ENCODE assay signal across 29 cellular contexts in the genomic region with DNA sequence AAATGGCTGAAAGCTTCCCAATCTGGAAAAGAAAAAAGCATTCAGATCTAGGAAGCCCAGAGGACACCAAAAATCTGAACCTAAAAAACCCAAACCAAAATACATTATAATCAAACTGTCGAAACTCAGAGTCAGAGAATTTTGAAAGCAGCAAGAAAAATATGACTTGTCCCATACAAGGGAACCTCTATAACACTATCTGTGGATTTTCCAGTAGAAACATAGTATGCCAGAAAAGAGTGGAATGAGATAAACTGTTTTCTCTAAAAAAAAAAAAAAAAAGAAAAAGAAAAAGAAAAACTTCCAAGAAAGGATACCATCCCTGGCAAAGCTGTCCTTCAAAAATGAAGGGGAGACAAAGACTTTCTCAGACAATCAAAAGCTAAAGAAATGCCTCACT.
"Had no signal": no experiment of that assay in that cellular context is flagged by ENCODE, and none has a peak within 500 bp of the region (broad histone marks: within the 10 kb centered on the region; RNA-seq: fewer than 3 reads in every experiment).

No MANE protein-coding gene starts in this region.

- H3K36me3 ChIP-seq: left lung, lower lobe of right lung, pancreas, prostate gland, stomach, thyroid gland, transverse colon, upper lobe of left lung, vagina had no signal

- H3K4me3 ChIP-seq: left lung, lower lobe of right lung, pancreas, prostate gland, skin epidermis, stomach, testis, thyroid gland, transverse colon, upper lobe of left lung, vagina had no signal

- DNase-seq: immature natural killer cell; kidney; left colon; left lung; lower lobe of right lung; mammary epithelial cell; mesenchymal stem cell; naive thymus-derived CD8-positive, alpha-beta T cell; nucleus accumbens; pancreas; posterior cingulate gyrus; retina; right cardiac atrium; stimulated activated CD4-positive, alpha-beta T cell treated with anti-CD3 and anti-CD28 coated beads, Interleukin-12 subunit alpha, Interleukin-12 subunit beta, amount 100 ng/mL, for 4 hours; stimulated activated CD4-positive, alpha-beta T cell treated with anti-CD3 and anti-CD28 coated beads, Interleukin-15, amount 100 ng/mL, for 24 hours; stimulated activated CD4-positive, alpha-beta T cell treated with anti-CD3 and anti-CD28 coated beads, Interleukin-2, amount 100 ng/mL, for 24 hours; stimulated activated CD4-positive, alpha-beta T cell treated with anti-CD3 and anti-CD28 coated beads, Interleukin-4, amount 100 ng/mL, for 1 hour; stimulated activated naive B cell treated with anti-CD40 and anti-IgM and Interleukin-4, amounts not matched to agents 10 μg/mL and 1 μg/mL and 100 μg/mL, for 72 hours; stimulated activated naive CD8-positive, alpha-beta T cell treated with anti-CD3 and anti-CD28 coated beads, Interleukin-15, Interleukin-2, amounts not matched to agents 100 U/mL and 50 U/mL, for 24 hours; stomach; testis; thyroid gland; transverse colon; upper lobe of left lung had no signal

- H3K27ac ChIP-seq: left lung, lower lobe of right lung, pancreas, prostate gland, skin epidermis, stomach, testis, thyroid gland, transverse colon, upper lobe of left lung, vagina had no signal

- FAIRE-seq: islet of Langerhans, kidney, pancreas had no signal

- H3K9me3 ChIP-seq: pancreas, prostate gland, testis, thyroid gland had no signal

- H3K27me3 ChIP-seq: testis, thyroid gland, transverse colon, upper lobe of left lung, vagina had no signal

- ATAC-seq: left colon; left lung; lower lobe of right lung; naive thymus-derived CD8-positive, alpha-beta T cell; pancreas; right cardiac atrium; sciatic nerve; stimulated activated naive B cell treated with anti-CD40 and anti-IgM and Interleukin-4, amounts not matched to agents 10 μg/mL and 1 μg/mL and 100 μg/mL, for 72 hours; stimulated activated naive CD8-positive, alpha-beta T cell treated with anti-CD3 and anti-CD28 coated beads, Interleukin-15, Interleukin-2, amounts not matched to agents 100 U/mL and 50 U/mL, for 24 hours had no signal

- H3K4me1 ChIP-seq: left lung, lower lobe of right lung, pancreas, prostate gland, testis, thyroid gland, transverse colon, vagina had no signal
